3 cellular contexts compared by ENCODE assay signal in genomic region chr21:46311568-46311967, GRCh38.
TF ChIP-seq lines count a peak whose summit lies in the region.

No MANE protein-coding gene starts in this region.

TF ChIP-seq in HEK293, 187 proteins besides CTCF, POLR2A, EP300 and RAD21:
- 0 out of 2 replicates have a peak, but pooled peaks have one; percentile 26 for TF ChIP-seq ZNF645 (tag by site-specific recombination; IDR thresholded peaks at IDR 0.05)
- TF ChIP-seq EGR2 (tag by site-specific recombination; IDR thresholded peaks at IDR 0.05; ENCODE audit: low read depth) = peak; percentile 100
- TF ChIP-seq ZFHX2 (tag by site-specific recombination; conservative IDR thresholded peaks at IDR 0.05) = peak; percentile 95
- no peak for TF ChIP-seq ZNF561 (tag by site-specific recombination; IDR thresholded peaks at IDR 0.05; ENCODE audit: borderline replicate concordance)
- TF ChIP-seq SALL2 (tag by site-specific recombination; IDR thresholded peaks at IDR 0.05; ENCODE audit: borderline replicate concordance) = no peak
- TF ChIP-seq KLF8 (tag by site-specific recombination; IDR thresholded peaks at IDR 0.05) = peak; percentile 26; the same call in 1 of the 2 replicates
- TF ChIP-seq ZNF146 (tag by site-specific recombination; IDR thresholded peaks at IDR 0.05) = 0 out of 2 replicates have a peak, but pooled peaks have one; percentile 10
- peak; percentile 34; the same call in 1 of the 2 replicates for TF ChIP-seq KLF1 (tag by site-specific recombination; IDR thresholded peaks at IDR 0.05)
- TF ChIP-seq ZNF366 (tag by site-specific recombination; conservative IDR thresholded peaks at IDR 0.05) = peak; percentile 44; the same call in 1 of the 2 replicates
- no peak for TF ChIP-seq HOXA7 (CRISPR knock-in tag; IDR thresholded peaks at IDR 0.05; ENCODE audit: borderline replicate concordance)
TF ChIP-seq in HEK293: peak in this region for 7.

TF ChIP-seq in IMR-90, 13 proteins besides CTCF, POLR2A, EP300 and RAD21:
- TF ChIP-seq MAZ (IDR thresholded peaks at IDR 0.05; ENCODE audit: borderline replicate concordance, low read depth, low read length) = no peak
- no peak for TF ChIP-seq RCOR1 (IDR thresholded peaks at IDR 0.05; ENCODE audit: insufficient replicate concordance, low read length)
- TF ChIP-seq CEBPB (IDR thresholded peaks at IDR 0.05; ENCODE audit: low read depth, low read length) = no peak
- no peak for TF ChIP-seq ELK1 (IDR thresholded peaks at IDR 0.05; ENCODE audit: borderline replicate concordance, low read depth, low read length)
- TF ChIP-seq CHD1 (IDR thresholded peaks at IDR 0.05; ENCODE audit: low read depth, low read length) = no peak
- TF ChIP-seq FOS (IDR thresholded peaks at IDR 0.05; ENCODE audit: low read depth, low read length) = no peak
- no peak for TF ChIP-seq MXI1 (IDR thresholded peaks at IDR 0.05; ENCODE audit: borderline replicate concordance, low read depth, low read length)
- no peak for TF ChIP-seq BHLHE40 (IDR thresholded peaks at IDR 0.05; ENCODE audit: low read depth, low read length)
TF ChIP-seq in IMR-90: peak in this region for 0.

TF ChIP-seq in H1, 55 proteins besides CTCF, POLR2A, EP300 and RAD21:
- TF ChIP-seq YY1 (IDR thresholded peaks at IDR 0.05; ENCODE audit: low read depth, low read length) (no peak), SIX5 (IDR thresholded peaks at IDR 0.05; ENCODE audit: low read depth, low read length) (no peak), TBP (IDR thresholded peaks at IDR 0.05; ENCODE audit: low read depth, low read length) (no peak), SUZ12 (IDR thresholded peaks at IDR 0.05; ENCODE audit: low read length) (no peak), CTBP2 (IDR thresholded peaks at IDR 0.05; ENCODE audit: borderline replicate concordance, insufficient read depth, insufficient read length, low read length) (no peak), SAP30 (IDR thresholded peaks at IDR 0.05; ENCODE audit: insufficient read depth, insufficient replicate concordance, low read length) (no peak), ASH2L (IDR thresholded peaks at IDR 0.05; ENCODE audit: low read length) (no peak)
